In the genomic region with DNA sequence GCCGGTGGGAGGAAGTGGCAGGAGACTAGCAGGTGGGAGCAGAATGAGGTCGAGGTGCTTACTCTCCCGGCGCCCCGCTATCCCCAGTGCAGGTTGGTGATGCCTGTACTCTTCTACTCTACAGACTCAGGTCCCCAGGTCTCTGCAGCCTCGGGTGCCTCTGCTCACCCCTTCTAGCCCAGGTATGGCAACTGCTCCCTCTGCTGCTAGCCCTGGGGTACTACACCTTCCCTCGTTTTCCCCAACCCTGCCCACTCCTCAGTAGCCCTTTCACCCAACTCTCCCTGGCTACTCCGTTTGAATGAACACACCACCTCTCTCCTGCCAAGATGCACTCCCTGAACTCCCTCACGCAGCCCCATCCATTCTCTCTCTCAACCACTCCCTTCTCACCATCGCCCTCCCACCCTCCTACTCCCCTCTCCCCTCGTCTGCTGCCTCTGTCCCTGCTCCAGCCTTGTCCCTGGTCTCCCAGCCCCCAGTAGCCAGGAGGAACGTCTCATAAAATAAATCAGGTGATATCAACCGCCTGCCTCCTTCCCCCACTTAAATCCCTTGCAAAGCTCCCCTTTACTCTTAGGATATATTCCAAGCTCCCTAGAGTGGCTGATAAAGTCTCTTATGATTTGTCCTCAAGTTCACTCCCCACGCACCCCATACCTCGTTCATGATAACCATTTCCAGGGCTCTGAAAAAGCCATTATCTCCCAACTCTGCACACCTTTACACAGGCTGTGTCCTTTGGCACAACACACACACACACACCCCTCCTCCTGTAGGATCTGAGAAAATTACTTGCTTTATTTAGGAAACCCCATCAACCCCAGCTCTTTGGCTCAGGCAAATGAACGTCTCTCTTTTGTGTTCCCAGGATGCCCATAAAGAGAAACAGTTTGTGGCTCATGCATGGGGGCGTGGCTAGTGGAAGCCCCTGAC, we compare ENCODE assay signal across 8 cellular contexts. TPM values are rescaled to one million over a fixed set of nuclear protein-coding genes. Genes with fewer than 3 reads are reported as not detected.
DNase-seq lines count a peak whose midpoint lies in the region; ATAC-seq and TF ChIP-seq lines count a peak whose summit lies in the region.

No MANE protein-coding gene starts in this region.

- peak overlapping the region; percentile 54 for H3K27ac ChIP-seq in GM23248
- no peak overlapping the region for H3K27ac ChIP-seq in right lobe of liver

- no peaks in the 10 kb centered on the region for H4K20me1 ChIP-seq in GM23248 (ENCODE audit: insufficient read depth)

- TF ChIP-seq POLR2A in right lobe of liver (IDR thresholded peaks at IDR 0.05): no peak

- H3K9ac ChIP-seq in GM23248: peak overlapping the region; percentile 27; the same call in 1 of the 2 replicates

- H3K36me3 ChIP-seq in GM23248 (ENCODE audit: low read depth) (no peaks in the 10 kb centered on the region), right lobe of liver (no peaks in the 10 kb centered on the region)

- 7 to 9% methylated on average over 17 of the region's 17 CpGs for WGBS in GM23248 (ENCODE audit: low coverage in 1 of 2, low lambda C conversion rate in 2 of 2, missing lambda C conversion rate in 2 of 2), 2 experiments
- 2% methylated on average over 16 of the region's 17 CpGs for WGBS in right lobe of liver (ENCODE audit: insufficient coverage, low coverage, low lambda C conversion rate, missing lambda C conversion rate)

- peak overlapping the region; percentile 89 for H3K4me2 ChIP-seq in GM23248 (ENCODE audit: unreplicated experiment)

- H2AFZ ChIP-seq in GM23248: peak overlapping the region; percentile 66

- H3F3A ChIP-seq in GM23248 (ENCODE audit: insufficient read depth): peaks cover 8% of the 10 kb centered on the region

- H3K9me2 ChIP-seq in GM23248 (ENCODE audit: insufficient read depth): no peaks in the 10 kb centered on the region

- peak; percentile 79 to 93 (median 86) for TF ChIP-seq CTCF in right lobe of liver (IDR thresholded peaks at IDR 0.05)

- peak overlapping the region; percentile 63 for H3K4me3 ChIP-seq in GM23248
- no peak overlapping the region for H3K4me3 ChIP-seq in right lobe of liver

- peak; percentile 73 to 83 (median 82) for ATAC-seq in right lobe of liver

- peak; percentile 32 to 43 for DNase-seq in AML-193 (lab: John Stamatoyannopoulos, UW)
- peak; percentile 61 for DNase-seq in GM23248
- DNase-seq in NCI-H2227 (lab: John Stamatoyannopoulos, UW; ENCODE audit: unreplicated experiment): peak; percentile 82
- peak; percentile 55 to 69 for DNase-seq in activated CD4-positive, alpha-beta T cell treated with anti-CD3 and anti-CD28 coated beads for 4 hours
- peak; percentile 43 for DNase-seq in dedifferentiated amniotic fluid mesenchymal stem cell (ENCODE audit: extremely low spot score)
- peak in 2 of 3 donors; percentile 55 to 61 for DNase-seq in right lobe of liver
- DNase-seq in stimulated activated CD4-positive, alpha-beta T cell treated with anti-CD3 and anti-CD28 coated beads, TNF-alpha, amount 100 ng/mL, for 4 hours (ENCODE audit: low read depth in 3 of 3): peak; percentile 39 to 54 (median 39)
- no peak for DNase-seq in GF-D8 (lab: John Stamatoyannopoulos, UW)

- in situ Hi-C loops in GM23248 (cut with MboI): no loop called here

- intact Hi-C loops in right lobe of liver (cut with DNase I): no loop called here

- H3K27me3 ChIP-seq in GM23248 (replicated peaks; ENCODE audit: insufficient read depth) (peaks cover 15% of the 10 kb centered on the region), right lobe of liver (peaks cover 0 to 15% of the 10 kb centered on the region in 2 donors)

- H3K4me1 ChIP-seq in GM23248 (ENCODE audit: insufficient read depth): peaks cover 7% of the 10 kb centered on the region; the same call in 1 of the 2 replicates
- peaks cover 0 to 9% (median 4%) of the 10 kb centered on the region in 4 donors for H3K4me1 ChIP-seq in right lobe of liver

- no peaks in the 10 kb centered on the region for H3K79me2 ChIP-seq in GM23248 (ENCODE audit: insufficient read depth)

- H3K9me3 ChIP-seq in GM23248 (ENCODE audit: low read depth) (no peaks in the 10 kb centered on the region), right lobe of liver (no peaks in the 10 kb centered on the region)

RNA-seq across cellular contexts. Expression of gene MEIS3, which starts 8.2 kb away (rescaled TPM):
- 51.5 and 56.1 TPM in 2 replicates for total RNA-seq in GM23248 (2014; rRNA removed; shearing (Covaris generic))
- 17.6 and 20.1 TPM in 2 replicates for polyA plus RNA-seq in GM23248 (2016; fragmentation: Nextera tagmentation; extraction: Ambion mirVana)
- total RNA-seq in right lobe of liver: 1 to 10 TPM in 1 of 6 experiments, under 1 TPM in 5; 0.53 to 1.6 (median 0.77) TPM

RNA-seq across cellular contexts. Expression of gene SLC8A2, which starts 44.2 kb away (rescaled TPM):
- 0.38 TPM in 1 of 2 replicates, not detected in the other for total RNA-seq in GM23248 (2014; rRNA removed; shearing (Covaris generic))
- 0.11 TPM in 1 of 2 replicates, not detected in the other for polyA plus RNA-seq in GM23248 (2016; fragmentation: Nextera tagmentation; extraction: Ambion mirVana)
- under 1 TPM in 1 of 6 experiments, not detected in 5; 0.13 TPM for total RNA-seq in right lobe of liver

RNA-seq across cellular contexts. Expression of gene KPTN, which starts 56.5 kb away (rescaled TPM):
- 3.1 and 18.3 TPM in 2 replicates for total RNA-seq in GM23248 (2014; rRNA removed; shearing (Covaris generic))
- 7.2 and 9.6 TPM in 2 replicates for polyA plus RNA-seq in GM23248 (2016; fragmentation: Nextera tagmentation; extraction: Ambion mirVana)
- 1 to 10 TPM; 3.1 to 7.8 (median 6.2) TPM for total RNA-seq in right lobe of liver

Comparison
In these comparisons a context has a peak if more than half of its experiments do, and no peak if none do; other contexts are left out.
1. RNA of gene MEIS3, which starts 8.2 kb away (total RNA-seq): 51.5 to 56.1 TPM in GM23248; 0.53 to 1.6 TPM in right lobe of liver; every median in the first group is over 10 times any median in the second.